Comparison of ENCODE assay signal across 17 cellular contexts in genomic region chr3:178367817-178368617, GRCh38.
DNase-seq lines count a peak whose midpoint lies in the region; ATAC-seq, FAIRE-seq and TF ChIP-seq lines count a peak whose summit lies in the region.
"Had no signal": no experiment of that assay in that cellular context is flagged by ENCODE, and none has a peak within 500 bp of the region (broad histone marks: within the 10 kb centered on the region; RNA-seq: fewer than 3 reads in every experiment).

No MANE protein-coding gene starts in this region.

- H3K4me3 ChIP-seq in LNCaP clone FGC (ENCODE audit: low read depth, low read length), result no peak overlapping the region
- H3K4me3 ChIP-seq in epithelial cell of esophagus (ENCODE audit: low read length), result no peak overlapping the region
- H3K4me3 ChIP-seq in pancreas, result no peak overlapping the region
- H3K4me3 ChIP-seq in A673 (ENCODE audit: low read depth, low read length, poor library complexity, severe bottlenecking), result no peak overlapping the region
- H3K4me3 ChIP-seq: BLaER1, dorsolateral prefrontal cortex had no signal

- H3K9me3 ChIP-seq in pancreas (no peaks in the 10 kb centered on the region), A673 (ENCODE audit: low read depth, low read length, poor library complexity, severe bottlenecking) (no peaks in the 10 kb centered on the region)

- H3K27ac ChIP-seq in pancreas (no peak overlapping the region), A673 (ENCODE audit: low read depth, low read length, poor library complexity, severe bottlenecking) (no peak overlapping the region)
- H3K27ac ChIP-seq: BLaER1, dorsolateral prefrontal cortex had no signal

- intact Hi-C loops in pancreas (cut with DNase I), result no loop called here
- intact Hi-C loops in A673 (cut with micrococcal nuclease; ENCODE audit: unreplicated experiment), result no loop called here

- ATAC-seq in pancreas, result peak in 3 of 4 donors; percentile 31 to 77 (median 46)
- ATAC-seq in HG03196 (IDR thresholded peaks at IDR 0.05; ENCODE audit: unreplicated experiment), result no peak
- no peak for ATAC-seq in GM18498 (IDR thresholded peaks at IDR 0.05; ENCODE audit: unreplicated experiment)

- CTCF ChIA-PET in A673 (lab: Charles Lee), result no interaction called here

- POLR2A ChIA-PET in A673 (lab: Charles Lee; ENCODE audit: low non-redundant PET), result no interaction called here

- H3K27me3 ChIP-seq in pancreas (no peaks in the 10 kb centered on the region), A673 (replicated peaks; ENCODE audit: insufficient read depth, low read depth, low read length, poor library complexity) (no peaks in the 10 kb centered on the region)
- H3K27me3 ChIP-seq: BLaER1, dorsolateral prefrontal cortex had no signal

- DNase-seq in LNCaP clone FGC (ENCODE audit: low read depth), result peak; percentile 83
- peak; percentile 42 for DNase-seq in NCI-H2196 treated with DMSO at 0.1 percent for 48 hours (lab: John Stamatoyannopoulos, UW; ENCODE audit: unreplicated experiment)
- DNase-seq in epithelial cell of esophagus (ENCODE audit: low read depth), result peak; percentile 2
- peak in 1 of 6 donors; percentile 14 for DNase-seq in pancreas
- DNase-seq in nucleus accumbens (lab: John Stamatoyannopoulos, UW), result no peak
- DNase-seq in A673 (ENCODE audit: low spot score), result no peak
- DNase-seq: amniotic stem cell; DND-41; foreskin fibroblast; NCI-H524 treated with DMSO at 0.1 percent for 48 hours; RPMI8226; stimulated activated CD4-positive, alpha-beta T cell treated with anti-CD3 and anti-CD28 coated beads, Interleukin-1b, Interleukin-23, amount 100 ng/mL, for 48 hours had no signal

- no peaks in the 10 kb centered on the region for H3K4me1 ChIP-seq in pancreas
- H3K4me1 ChIP-seq in A673 (ENCODE audit: insufficient read depth, low read length, poor library complexity, severe bottlenecking), result no peaks in the 10 kb centered on the region
- H3K4me1 ChIP-seq: BLaER1 had no signal

- no TSS peak for BruUV-seq in A673 (replicated peaks; lab: Mats Ljungman, UMichigan)

- TF ChIP-seq CTCF in LNCaP clone FGC (IDR thresholded peaks at IDR 0.05; ENCODE audit: control insufficient read depth, extremely low read depth, insufficient read depth), result no peak
- TF ChIP-seq CTCF in epithelial cell of esophagus (IDR thresholded peaks at IDR 0.05; ENCODE audit: insufficient read depth, low read depth, low read length, missing control alignments), result no peak
- no peak for TF ChIP-seq CTCF in pancreas (IDR thresholded peaks at IDR 0.05)
- TF ChIP-seq CTCF in A673 (conservative IDR thresholded peaks at IDR 0.05; ENCODE audit: low read depth, low read length), result no peak

- FAIRE-seq in pancreas (lab: Jason Lieb, UNC), result no peak
- FAIRE-seq: urothelium cell line had no signal

- WGBS in pancreas, 2 donors, result 25 to 28% methylated on average over 4 of the region's 4 CpGs

- no peaks in the 10 kb centered on the region for H3K36me3 ChIP-seq in pancreas
- no peaks in the 10 kb centered on the region for H3K36me3 ChIP-seq in A673 (ENCODE audit: insufficient read depth, low read length, poor library complexity, severe bottlenecking)
- H3K36me3 ChIP-seq: BLaER1 had no signal

Comparison
In these comparisons a context has a peak if more than half of its experiments do, and no peak if none do; other contexts are left out.
1. DNase-seq: peak in LNCaP clone FGC (single experiment), NCI-H2196 treated with DMSO at 0.1 percent for 48 hours (single experiment) and epithelial cell of esophagus (single experiment); none in nucleus accumbens (0 of 56) and A673 (single experiment).
2. ATAC-seq: peak in pancreas (3 of 4); none in HG03196 (single experiment) and GM18498 (single experiment).